16 cellular contexts compared by ENCODE assay signal in the genomic region with DNA sequence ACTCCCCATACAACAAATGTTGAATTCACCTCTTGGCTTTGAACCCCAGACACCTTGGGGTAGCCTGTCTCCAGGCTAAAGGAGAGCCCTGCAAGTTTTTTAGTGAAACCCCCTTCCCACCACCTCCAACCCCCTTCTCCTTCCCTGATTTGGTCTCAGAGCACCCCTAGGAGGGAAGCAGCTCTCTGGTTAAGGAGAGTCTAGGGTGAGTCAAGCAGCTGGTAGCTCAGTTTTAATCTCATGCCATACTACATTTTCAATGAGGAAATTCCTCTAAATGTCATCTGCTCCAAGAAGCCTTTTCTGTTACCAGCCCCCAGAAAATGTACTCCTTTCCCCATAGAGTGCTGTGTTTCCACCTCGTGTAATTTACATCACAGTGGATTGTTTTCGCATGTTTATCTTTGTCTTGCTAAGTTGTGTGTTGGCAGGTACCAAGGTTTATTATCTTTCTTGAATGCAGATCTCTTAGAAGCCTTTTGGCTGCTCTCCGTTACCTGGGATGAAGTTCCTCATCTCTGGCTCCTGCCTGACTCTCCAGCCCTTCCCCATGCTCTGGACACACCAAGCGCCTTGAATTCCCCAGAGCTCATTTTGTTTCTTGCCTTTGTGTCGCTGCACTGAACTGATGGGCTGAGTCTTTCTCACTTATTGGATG.
DNase-seq lines count a peak whose midpoint lies in the region; ATAC-seq, FAIRE-seq and TF ChIP-seq lines count a peak whose summit lies in the region.
"Had no signal": no experiment of that assay in that cellular context is flagged by ENCODE, and none has a peak within 500 bp of the region (broad histone marks: within the 10 kb centered on the region; RNA-seq: fewer than 3 reads in every experiment).

No MANE protein-coding gene starts in this region.

- H3K4me3 ChIP-seq in bronchial epithelial cell (ENCODE audit: low read depth, low read length), result no peak overlapping the region
- H3K4me3 ChIP-seq: right atrium auricular region had no signal

- DNase-seq in AG20443 (ENCODE audit: low spot score), result peak; percentile 57
- peak; percentile 58 for DNase-seq in M059J (ENCODE audit: low read depth)
- peak; percentile 38 for DNase-seq in bronchial epithelial cell (ENCODE audit: low read depth)
- peak; percentile 55 for DNase-seq in iPS-NIHi11 (ENCODE audit: low spot score)
- DNase-seq in HTR-8/SVneo (ENCODE audit: insufficient read length, low spot score), result no peak
- DNase-seq in CD4-positive, alpha-beta T cell, result no peak
- DNase-seq in CD1c-positive myeloid dendritic cell (ENCODE audit: extremely low spot score), result no peak
- no peak for DNase-seq in NCI-H345 treated with DMSO at 0.1 percent for 48 hours (lab: John Stamatoyannopoulos, UW; ENCODE audit: unreplicated experiment)
- DNase-seq: activated CD8-positive, alpha-beta memory T cell treated with anti-CD3 and anti-CD28 coated beads for 24 hours; activated naive CD4-positive, alpha-beta T cell treated with anti-CD3 and anti-CD28 coated beads, Interleukin-2, amount 50 U/mL, for 16 hours; cortex of kidney; left colon; natural killer cell; SHP77 treated with DMSO at 0.1 percent for 48 hours; stimulated activated naive CD4-positive, alpha-beta T cell treated with Interleukin-2 at 50 U/mL for 16 hours had no signal

- CTCF ChIA-PET in CD4-positive, alpha-beta T cell (lab: Charles Lee), result no interaction called here

- H3K4me1 Mint-ChIP-seq in CD4-positive, alpha-beta T cell (ENCODE audit: low read depth), result no peaks in the 10 kb centered on the region
- H3K4me1 Mint-ChIP-seq: natural killer cell had no signal

- TF ChIP-seq CTCF in bronchial epithelial cell (IDR thresholded peaks at IDR 0.05; ENCODE audit: insufficient read depth, low read length, severe bottlenecking), result no peak
- TF ChIP-seq CTCF in CD4-positive, alpha-beta T cell (IDR thresholded peaks at IDR 0.05), result no peak

- H3K27me3 Mint-ChIP-seq in CD4-positive, alpha-beta T cell, result peaks cover 15% of the 10 kb centered on the region

- ATAC-seq in CD4-positive, alpha-beta T cell (ENCODE audit: poor library complexity), result no peak
- ATAC-seq: left colon, natural killer cell had no signal

- H3K9me3 ChIP-seq in CD4-positive, alpha-beta T cell (ENCODE audit: control insufficient read depth, low read length), result no peaks in the 10 kb centered on the region
- H3K9me3 ChIP-seq: right atrium auricular region had no signal

- no peaks in the 10 kb centered on the region for H3K27me3 ChIP-seq in bronchial epithelial cell (ENCODE audit: control insufficient read depth, insufficient read depth, low read length)
- H3K27me3 ChIP-seq in CD4-positive, alpha-beta T cell (ENCODE audit: control insufficient read depth, insufficient read depth, low read length), result no peaks in the 10 kb centered on the region
- H3K27me3 ChIP-seq: right atrium auricular region had no signal

- intact Hi-C loops in CD4-positive, alpha-beta T cell (cut with DNase I, micrococcal nuclease), result no loop called here

- H3K4me3 Mint-ChIP-seq in CD4-positive, alpha-beta T cell, result no peak overlapping the region
- H3K4me3 Mint-ChIP-seq: natural killer cell had no signal

- no peak overlapping the region for H3K27ac Mint-ChIP-seq in CD4-positive, alpha-beta T cell
- H3K27ac Mint-ChIP-seq: natural killer cell had no signal

- no peaks in the 10 kb centered on the region for H3K36me3 Mint-ChIP-seq in CD4-positive, alpha-beta T cell (ENCODE audit: low read depth)
- H3K36me3 Mint-ChIP-seq: natural killer cell had no signal

- no peaks in the 10 kb centered on the region for H3K9me3 Mint-ChIP-seq in CD4-positive, alpha-beta T cell
- H3K9me3 Mint-ChIP-seq: natural killer cell had no signal

- no peak overlapping the region for H3K27ac ChIP-seq in CD4-positive, alpha-beta T cell (ENCODE audit: low read depth, low read length)
- H3K27ac ChIP-seq: right atrium auricular region had no signal

- FAIRE-seq in bronchial epithelial cell (lab: Jason Lieb, UNC) (no peak), HTR-8/SVneo (lab: Jason Lieb, UNC) (no peak)

- H3K36me3 ChIP-seq in bronchial epithelial cell (ENCODE audit: control insufficient read depth, insufficient read depth, low read length), result peaks cover 3% of the 10 kb centered on the region
- H3K36me3 ChIP-seq: right atrium auricular region had no signal

- POLR2A ChIA-PET in CD4-positive, alpha-beta T cell (lab: Charles Lee), result no interaction called here

Comparison
In these comparisons a context has a peak if more than half of its experiments do, and no peak if none do; other contexts are left out.
1. DNase-seq: peak in AG20443 (single experiment), M059J (single experiment), bronchial epithelial cell (single experiment) and iPS-NIHi11 (single experiment); none in HTR-8/SVneo (single experiment), CD4-positive, alpha-beta T cell (0 of 10), CD1c-positive myeloid dendritic cell (single experiment) and NCI-H345 treated with DMSO at 0.1 percent for 48 hours (single experiment).